In the genomic region with DNA sequence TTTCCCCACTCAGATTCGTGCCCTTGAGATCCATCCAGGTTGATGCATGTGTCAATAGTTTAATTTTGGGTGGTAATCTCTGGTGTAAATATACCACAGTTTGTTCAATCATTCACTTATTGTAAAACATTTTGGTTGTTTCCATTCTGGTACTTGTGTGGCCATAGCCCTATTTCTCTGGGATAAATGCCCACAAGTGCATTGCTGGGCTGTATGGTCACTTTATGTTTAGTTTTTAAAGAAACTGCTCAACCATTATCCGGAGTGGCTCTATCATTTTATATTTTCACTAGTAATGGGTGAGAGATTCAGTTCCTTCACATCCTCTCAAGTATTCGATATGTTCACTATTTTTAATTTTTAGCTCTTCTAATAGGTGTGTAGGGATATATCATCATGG, we compare ENCODE assay signal across 22 cellular contexts.
"Had no signal": no experiment of that assay in that cellular context is flagged by ENCODE, and none has a peak within 500 bp of the region (broad histone marks: within the 10 kb centered on the region; RNA-seq: fewer than 3 reads in every experiment).

No MANE protein-coding gene starts in this region.

- DNase-seq: activated CD4-positive, alpha-beta memory T cell treated with anti-CD3 and anti-CD28 coated beads for 36 hours; activated CD4-positive, alpha-beta T cell treated with anti-CD3 and anti-CD28 coated beads for 4 hours; activated CD8-positive, alpha-beta memory T cell treated with anti-CD3 and anti-CD28 coated beads, Interleukin-2, amount 10 ng/mL, durations not matched to agents 7 days and 5 days; activated naive CD4-positive, alpha-beta T cell; activated naive CD8-positive, alpha-beta T cell treated with anti-CD3 and anti-CD28 coated beads for 36 hours; activated T-cell treated with anti-CD3 and anti-CD28 coated beads, Interleukin-2, amount 50 U/mL, for 1 hour; amygdala; erythroblast; heart left ventricle; kidney; stimulated activated naive CD8-positive, alpha-beta T cell treated with anti-CD3 and anti-CD28 coated beads, Interleukin-15, Interleukin-2, amounts not matched to agents 100 U/mL and 50 U/mL, for 24 hours; substantia nigra; tibial artery had no signal

- H3K27me3 ChIP-seq: gastroesophageal sphincter, heart left ventricle, right atrium auricular region, tibial artery had no signal

- H3K36me3 ChIP-seq: gastroesophageal sphincter, heart left ventricle, prostate gland, right atrium auricular region, tibial artery had no signal

- FAIRE-seq: endometrium, kidney had no signal

- H3K4me1 ChIP-seq: prostate gland, right atrium auricular region had no signal

- ATAC-seq: activated CD8-positive, alpha-beta memory T cell treated with anti-CD3 and anti-CD28 coated beads, Interleukin-2, amount 10 ng/mL, durations not matched to agents 7 days and 5 days; activated T-helper 17 cell treated with anti-CD3 and anti-CD28 coated beads, Interleukin-2, amount 50 U/mL, for 72 hours; heart left ventricle; left lobe of liver; stimulated activated naive CD8-positive, alpha-beta T cell treated with anti-CD3 and anti-CD28 coated beads, Interleukin-15, Interleukin-2, amounts not matched to agents 100 U/mL and 50 U/mL, for 24 hours; WTC11 had no signal

- H3K9me3 ChIP-seq: gastroesophageal sphincter, prostate gland, tibial artery had no signal

- H3K27ac ChIP-seq: coronary artery, heart left ventricle, prostate gland, right atrium auricular region, skin epidermis, tibial artery had no signal

- H3K4me3 ChIP-seq: coronary artery, gastroesophageal sphincter, heart left ventricle, prostate gland, right atrium auricular region, skin epidermis, tibial artery had no signal
